In genomic region chrX:40240844-40241243, GRCh38 we compare ENCODE assay signal across 30 cellular contexts.
DNase-seq lines count a peak whose midpoint lies in the region; TF ChIP-seq lines count a peak whose summit lies in the region.
"Had no signal": no experiment of that assay in that cellular context is flagged by ENCODE, and none has a peak within 500 bp of the region (broad histone marks: within the 10 kb centered on the region; RNA-seq: fewer than 3 reads in every experiment).

No MANE protein-coding gene starts in this region.

- H3K4me2 ChIP-seq in hepatocyte: no peak overlapping the region
- H3K4me2 ChIP-seq: A549, GM23338, SK-N-SH had no signal

- no peaks in the 10 kb centered on the region for H3K27me3 ChIP-seq in hepatocyte
- H3K27me3 ChIP-seq: BLaER1 treated with 17β-estradiol and CSF1 and Interleukin-3, amounts not matched to agents 10 nM and 100 nM; Peyer's patch had no signal

- TF ChIP-seq POLR2A in NB4 (IDR thresholded peaks at IDR 0.05; ENCODE audit: extremely low read depth, insufficient read length): no peak

- H3K4me3 ChIP-seq in NB4 (ENCODE audit: low read depth, low read length) (no peak overlapping the region), hepatocyte (no peak overlapping the region)
- H3K4me3 ChIP-seq: A549; BLaER1 treated with 17β-estradiol and CSF1 and Interleukin-3, amounts not matched to agents 10 nM and 100 nM; GM12878; GM23338; HAP-1; Peyer's patch had no signal

- no peaks in the 10 kb centered on the region for H3K79me2 ChIP-seq in hepatocyte

- no peaks in the 10 kb centered on the region for H3K36me3 ChIP-seq in hepatocyte (replicated peaks; ENCODE audit: insufficient read depth, low read depth)
- H3K36me3 ChIP-seq: BLaER1 treated with 17β-estradiol and CSF1 and Interleukin-3, amounts not matched to agents 10 nM and 100 nM; HAP-1; Peyer's patch had no signal

- DNase-seq in CD1c-positive myeloid dendritic cell (ENCODE audit: extremely low spot score): peak; percentile 48
- peak; percentile 32 for DNase-seq in HuH-7 (ENCODE audit: low spot score)
- DNase-seq in NB4 (ENCODE audit: low read depth): peak; percentile 25
- DNase-seq in hepatocyte (ENCODE audit: low spot score): peak; percentile 25
- no peak for DNase-seq in NCI-H345 treated with DMSO at 0.1 percent for 48 hours (lab: John Stamatoyannopoulos, UW; ENCODE audit: unreplicated experiment)
- no peak for DNase-seq in COLO829 (ENCODE audit: low spot score)
- no peak for DNase-seq in NK-92 treated with Interleukin-12 subunit alpha and Interleukin-12 subunit beta, amount 100 ng/mL, for 24 hours (lab: John Stamatoyannopoulos, UW)
- DNase-seq: AML-193; Caco-2; CD4-positive, alpha-beta memory T cell; EL; GDM1; HFFc6; Kasumi-1; NCI-H1092 treated with DMSO at 0.1 percent for 48 hours; NCI-H1436; NCI-H187; NCI-H2081 treated with DMSO at 0.1 percent for 48 hours; NCI-H2171; NCI-H226; NCI-H510A treated with DMSO at 0.1 percent for 48 hours; Peyer's patch; SHP77 treated with DMSO at 0.1 percent for 48 hours; SK-N-SH; SW 1271 had no signal

- H3K9me2 ChIP-seq in hepatocyte (replicated peaks; ENCODE audit: insufficient read depth): no peaks in the 10 kb centered on the region
- H3K9me2 ChIP-seq: SK-N-SH had no signal

- peaks cover 8% of the 10 kb centered on the region for H3K4me1 ChIP-seq in hepatocyte (ENCODE audit: insufficient read depth)
- H3K4me1 ChIP-seq: A549, Caco-2, Peyer's patch had no signal

- TF ChIP-seq CTCF in NB4 (IDR thresholded peaks at IDR 0.05; ENCODE audit: low read depth, low read length): no peak
- no peak for TF ChIP-seq CTCF in hepatocyte (IDR thresholded peaks at IDR 0.05; ENCODE audit: poor library complexity)

- no peak overlapping the region for H2AFZ ChIP-seq in hepatocyte
- H2AFZ ChIP-seq: GM23338 had no signal

- no peaks in the 10 kb centered on the region for H3K9me3 ChIP-seq in hepatocyte (ENCODE audit: low read depth)
- H3K9me3 ChIP-seq: A549, Caco-2, HAP-1, Peyer's patch, SK-N-SH had no signal

- peak overlapping the region; percentile 9 for H3K27ac ChIP-seq in hepatocyte
- H3K27ac ChIP-seq: A549; BLaER1 treated with 17β-estradiol and CSF1 and Interleukin-3, amounts not matched to agents 10 nM and 100 nM; Peyer's patch had no signal

- H4K20me1 ChIP-seq in hepatocyte (ENCODE audit: insufficient read depth, poor library complexity, severe bottlenecking): no peaks in the 10 kb centered on the region
- H4K20me1 ChIP-seq: BLaER1 treated with 17β-estradiol and CSF1 and Interleukin-3, amounts not matched to agents 10 nM and 100 nM had no signal

Comparison
In these comparisons a context has a peak if more than half of its experiments do, and no peak if none do; other contexts are left out.
1. DNase-seq: peak in CD1c-positive myeloid dendritic cell (single experiment), HuH-7 (single experiment), NB4 (single experiment) and hepatocyte (single experiment); none in NCI-H345 treated with DMSO at 0.1 percent for 48 hours (single experiment), COLO829 (single experiment) and NK-92 treated with Interleukin-12 subunit alpha and Interleukin-12 subunit beta, amount 100 ng/mL, for 24 hours (single experiment).